In genomic region chr2:64963719-64964118, GRCh38 we compare ENCODE assay signal across 16 cellular contexts.
"Had no signal": no experiment of that assay in that cellular context is flagged by ENCODE, and none has a peak within 500 bp of the region (broad histone marks: within the 10 kb centered on the region; RNA-seq: fewer than 3 reads in every experiment).

No MANE protein-coding gene starts in this region.

- DNase-seq: activated CD4-positive, alpha-beta memory T cell treated with anti-CD3 and anti-CD28 coated beads, Interleukin-2, amount 10 ng/mL, durations not matched to agents 7 days and 5 days; activated CD4-positive, alpha-beta T cell treated with anti-CD3 and anti-CD28 coated beads for 36 hours; activated CD8-positive, alpha-beta memory T cell treated with anti-CD3 and anti-CD28 coated beads, Interleukin-2, amount 50 U/mL, for 48 hours; amniotic stem cell; effector memory CD8-positive, alpha-beta T cell; erythroblast; hypothalamus; mammary epithelial cell; nephron progenitor cell; psoas muscle; stimulated activated CD4-positive, alpha-beta T cell treated with anti-CD3 and anti-CD28 coated beads, Interleukin-12 subunit alpha, Interleukin-12 subunit beta, amount 100 ng/mL, for 4 hours; stimulated activated naive CD4-positive, alpha-beta T cell treated with Interleukin-2 at 50 U/mL for 16 hours; T-cell; T1000; trophoblast cell had no signal

- H3K4me1 ChIP-seq: psoas muscle had no signal

- H3K4me3 ChIP-seq: psoas muscle had no signal

- H3K9me3 ChIP-seq: psoas muscle had no signal

- ATAC-seq: activated CD4-positive, alpha-beta T cell treated with anti-CD3 and anti-CD28 coated beads for 36 hours; effector memory CD8-positive, alpha-beta T cell; psoas muscle; sciatic nerve; T-cell had no signal

- H3K27ac ChIP-seq: psoas muscle had no signal
